Comparison of ENCODE assay signal across 25 cellular contexts in the genomic region with DNA sequence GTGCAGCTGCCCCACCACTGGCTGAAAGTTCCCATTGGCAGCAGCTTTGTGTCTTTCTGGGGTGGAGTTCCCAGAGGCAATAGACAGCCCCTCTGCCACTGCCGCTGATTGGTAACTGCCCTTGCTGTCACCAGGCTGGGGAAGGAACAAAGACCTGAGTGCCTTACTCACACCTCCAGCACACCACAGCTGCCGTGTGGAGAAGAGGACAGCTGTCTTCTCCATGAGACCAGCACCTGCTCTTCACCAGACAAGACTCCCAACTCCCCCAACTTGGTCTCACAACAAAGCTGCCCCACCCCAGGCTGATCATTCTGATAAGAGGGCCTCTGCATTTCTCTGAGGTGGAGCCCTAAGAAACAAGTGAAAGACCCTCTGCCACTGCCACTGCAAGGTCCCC. TPM values are rescaled to one million over a fixed set of nuclear protein-coding genes. Genes with fewer than 3 reads are reported as not detected.
"Had no signal": no experiment of that assay in that cellular context is flagged by ENCODE, and none has a peak within 500 bp of the region (broad histone marks: within the 10 kb centered on the region; RNA-seq: fewer than 3 reads in every experiment).

No MANE protein-coding gene starts in this region.

- H3K27ac ChIP-seq: ascending aorta, esophagus muscularis mucosa, gastroesophageal sphincter, heart left ventricle, neural progenitor cell, ovary, right lobe of liver, stomach, testis, WERI-Rb-1 had no signal

- H3K36me3 ChIP-seq: ascending aorta, esophagus muscularis mucosa, gastroesophageal sphincter, heart left ventricle, neural progenitor cell, ovary, right lobe of liver, stomach, WERI-Rb-1 had no signal

- H3K9me3 ChIP-seq: ascending aorta, ovary, right lobe of liver, testis had no signal

- ATAC-seq: activated T-cell treated with anti-CD3 and anti-CD28 coated beads, Interleukin-2, amount 50 U/mL, for 72 hours; gastroesophageal sphincter; heart left ventricle; left lobe of liver; right lobe of liver; stimulated activated effector memory CD8-positive, alpha-beta T cell treated with anti-CD3 and anti-CD28 coated beads, Interleukin-12 subunit alpha, Interleukin-12 subunit beta, amount 100 ng/mL, for 72 hours had no signal

- H3K27me3 ChIP-seq: ascending aorta, esophagus muscularis mucosa, gastroesophageal sphincter, heart left ventricle, neural progenitor cell, ovary, right lobe of liver, stomach, testis had no signal

- DNase-seq: activated CD4-positive, alpha-beta T cell treated with anti-CD3 and anti-CD28 coated beads for 1 hour; activated effector memory CD4-positive, alpha-beta T cell treated with anti-CD3 and anti-CD28 coated beads, Interleukin-2, amount 50 U/mL, for 16 hours; activated naive CD4-positive, alpha-beta T cell treated with anti-CD3 and anti-CD28 coated beads, Interleukin-2, amount 50 U/mL, for 16 hours; activated T-cell treated with anti-CD3 and anti-CD28 coated beads, Interleukin-2, amount 50 U/mL, for 72 hours; cortex of kidney; effector CD4-positive, alpha-beta T cell; kidney; naive B cell; ovary; right lobe of liver; stimulated activated CD4-positive, alpha-beta T cell treated with anti-CD3 and anti-CD28 coated beads, Interleukin-4, amount 100 ng/mL, for 24 hours; stomach; testis; WERI-Rb-1 had no signal

- H3K4me3 ChIP-seq: ascending aorta, esophagus muscularis mucosa, gastroesophageal sphincter, heart left ventricle, lung, neural progenitor cell, ovary, right lobe of liver, smooth muscle cell, stomach, testis had no signal

- H3K4me1 ChIP-seq: ascending aorta, esophagus muscularis mucosa, gastroesophageal sphincter, heart left ventricle, neural progenitor cell, right lobe of liver, stomach, testis had no signal

RNA-seq across cellular contexts. Expression of a gene that starts 39.7 kb away (rescaled TPM):
- total RNA-seq: activated CD8-positive, alpha-beta memory T cell treated with anti-CD3 and anti-CD28 coated beads for 36 hours; activated T-cell treated with anti-CD3 and anti-CD28 coated beads, Interleukin-2, amount 50 U/mL, for 72 hours; T-helper 2 cell treated with Interferon-gamma antibody and Interleukin-4, amounts not matched to agents 100 ng/mL and 5 ng/mL, for 36 hours had no signal
